In the genomic region with DNA sequence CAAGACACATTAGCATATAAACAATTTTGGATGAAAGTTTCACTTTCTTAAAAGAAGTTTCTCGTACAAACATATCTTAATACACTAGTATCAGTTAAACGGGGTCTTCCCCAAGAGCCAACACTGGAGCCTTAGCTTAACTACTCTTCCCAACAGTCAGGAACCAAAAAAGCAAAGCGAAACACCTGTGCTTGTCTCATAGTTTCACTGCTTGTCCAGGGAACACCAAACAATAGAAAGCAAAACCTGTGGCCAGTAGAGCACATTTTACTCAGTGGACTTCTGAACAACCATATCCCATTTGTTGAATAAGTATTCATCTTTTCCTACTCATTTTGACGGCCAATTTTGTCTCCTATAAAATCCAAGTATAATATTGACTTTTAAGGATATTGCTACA, we compare ENCODE assay signal across 20 cellular contexts.
"Had no signal": no experiment of that assay in that cellular context is flagged by ENCODE, and none has a peak within 500 bp of the region (broad histone marks: within the 10 kb centered on the region; RNA-seq: fewer than 3 reads in every experiment).

No MANE protein-coding gene starts in this region.

- FAIRE-seq: K562 had no signal

- H3K4me2 ChIP-seq: PC-9, SK-N-SH had no signal

- H3K4me1 ChIP-seq: Peyer's patch had no signal

- H2AFZ ChIP-seq: PC-9 had no signal

- H3K27me3 ChIP-seq: Peyer's patch had no signal

- H3K9me3 ChIP-seq: Peyer's patch, SK-N-SH had no signal

- H3K27ac ChIP-seq: PC-9, Peyer's patch had no signal

- DNase-seq: NCI-H1092 treated with DMSO at 0.1 percent for 48 hours; NCI-H1436; NCI-H187; NCI-H2029; NCI-H2081 treated with DMSO at 0.1 percent for 48 hours; NCI-H2171; NCI-H226; NCI-H446; NCI-H510A; NCI-H524 treated with DMSO at 0.1 percent for 48 hours; NCI-H69; NCI-H774; NK-92 treated with Interleukin-12 subunit alpha and Interleukin-12 subunit beta, amount 100 ng/mL, for 24 hours; PC-9; Peyer's patch; Right ventricle myocardium superior; SK-N-SH; SW 1271; T-cell had no signal

- ATAC-seq: K562, T-cell had no signal

- H3K4me3 ChIP-seq: K562, PC-9, Peyer's patch had no signal

- H3K36me3 ChIP-seq: Peyer's patch had no signal

- H3K9ac ChIP-seq: SK-N-SH had no signal
